9 cellular contexts compared by ENCODE assay signal in the genomic region with DNA sequence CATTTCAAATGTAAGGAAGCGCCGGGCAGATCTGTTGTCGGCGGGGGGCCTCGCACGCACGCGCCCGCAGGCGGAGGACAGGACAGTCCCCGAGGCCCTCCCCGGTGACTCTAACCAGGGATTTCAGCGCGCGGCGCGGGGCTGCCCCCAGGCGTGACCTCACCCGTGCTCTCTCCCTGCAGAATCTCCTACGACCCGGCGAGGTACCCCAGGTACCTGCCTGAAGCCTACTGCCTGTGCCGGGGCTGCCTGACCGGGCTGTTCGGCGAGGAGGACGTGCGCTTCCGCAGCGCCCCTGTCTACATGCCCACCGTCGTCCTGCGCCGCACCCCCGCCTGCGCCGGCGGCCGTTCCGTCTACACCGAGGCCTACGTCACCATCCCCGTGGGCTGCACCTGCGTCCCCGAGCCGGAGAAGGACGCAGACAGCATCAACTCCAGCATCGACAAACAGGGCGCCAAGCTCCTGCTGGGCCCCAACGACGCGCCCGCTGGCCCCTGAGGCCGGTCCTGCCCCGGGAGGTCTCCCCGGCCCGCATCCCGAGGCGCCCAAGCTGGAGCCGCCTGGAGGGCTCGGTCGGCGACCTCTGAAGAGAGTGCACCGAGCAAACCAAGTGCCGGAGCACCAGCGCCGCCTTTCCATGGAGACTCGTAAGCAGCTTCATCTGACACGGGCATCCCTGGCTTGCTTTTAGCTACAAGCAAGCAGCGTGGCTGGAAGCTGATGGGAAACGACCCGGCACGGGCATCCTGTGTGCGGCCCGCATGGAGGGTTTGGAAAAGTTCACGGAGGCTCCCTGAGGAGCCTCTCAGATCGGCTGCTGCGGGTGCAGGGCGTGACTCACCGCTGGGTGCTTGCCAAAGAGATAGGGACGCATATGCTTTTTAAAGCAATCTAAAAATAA. TPM values are rescaled to one million over a fixed set of nuclear protein-coding genes. Genes with fewer than 3 reads are reported as not detected.
DNase-seq lines count a peak whose midpoint lies in the region; ATAC-seq and TF ChIP-seq lines count a peak whose summit lies in the region.
"Had no signal": no experiment of that assay in that cellular context is flagged by ENCODE, and none has a peak within 500 bp of the region (broad histone marks: within the 10 kb centered on the region; RNA-seq: fewer than 3 reads in every experiment).

No MANE protein-coding gene starts in this region.

- no peaks in the 10 kb centered on the region for H3K79me2 ChIP-seq in GM23248 (ENCODE audit: insufficient read depth)

- no peaks in the 10 kb centered on the region for H3K27me3 Mint-ChIP-seq in Caco-2 (ENCODE audit: insufficient read depth, unreplicated experiment)

- H3K4me3 ChIP-seq in GM23248 (peak overlapping the region; percentile 50), Peyer's patch (peak overlapping the region in 3 of 4 donors; percentile 6 to 44 (median 38)), muscle layer of colon (ENCODE audit: low read depth in 1 of 2, low read length in 2 of 2) (peak overlapping the region; percentile 36 to 38), Caco-2 (ENCODE audit: low read depth, low read length) (no peak overlapping the region)

- H3K9me3 ChIP-seq in GM23248 (ENCODE audit: low read depth), result no peaks in the 10 kb centered on the region
- H3K9me3 ChIP-seq in Peyer's patch, result no peaks in the 10 kb centered on the region
- no peaks in the 10 kb centered on the region for H3K9me3 ChIP-seq in muscle layer of colon (ENCODE audit: low read length)
- H3K9me3 ChIP-seq in Caco-2, result no peaks in the 10 kb centered on the region

- H3K36me3 ChIP-seq in GM23248 (ENCODE audit: low read depth) (no peaks in the 10 kb centered on the region), Peyer's patch (no peaks in the 10 kb centered on the region), muscle layer of colon (ENCODE audit: insufficient read depth, low read length) (no peaks in the 10 kb centered on the region), Caco-2 (ENCODE audit: control insufficient read depth, insufficient read depth, low read length) (no peaks in the 10 kb centered on the region)

- TF ChIP-seq POLR2A in Peyer's patch (IDR thresholded peaks at IDR 0.05), result no peak

- in situ Hi-C loops in GM23248 (cut with MboI), result no loop called here

- peak overlapping the region; percentile 15; the same call in 1 of the 2 replicates for H3K9ac ChIP-seq in GM23248
- H3K9ac ChIP-seq in muscle layer of colon (ENCODE audit: low read length), result no peak overlapping the region

- no peak for ATAC-seq in GM19324 (IDR thresholded peaks at IDR 0.05; ENCODE audit: low FRiP score, unreplicated experiment)
- ATAC-seq in HG02588 (IDR thresholded peaks at IDR 0.05; ENCODE audit: unreplicated experiment), result no peak

- peaks cover 6% of the 10 kb centered on the region; the same call in 1 of the 2 replicates for H3F3A ChIP-seq in GM23248 (ENCODE audit: insufficient read depth)

- no peak overlapping the region for H3K4me3 Mint-ChIP-seq in Caco-2 (ENCODE audit: unreplicated experiment)
- H3K4me3 Mint-ChIP-seq: neural crest cell had no signal

- peak overlapping the region; percentile 51 for H2AFZ ChIP-seq in GM23248

- no peak overlapping the region for H3K27ac Mint-ChIP-seq in Caco-2 (ENCODE audit: unreplicated experiment)

- H3K4me1 Mint-ChIP-seq in Caco-2 (ENCODE audit: low read depth, unreplicated experiment), result no peaks in the 10 kb centered on the region

- CTCF ChIA-PET in Caco-2 (lab: Charles Lee), result no interaction called here

- peaks cover 6% of the 10 kb centered on the region; the same call in 1 of the 2 replicates for H3K27me3 ChIP-seq in GM23248 (replicated peaks; ENCODE audit: insufficient read depth)
- H3K27me3 ChIP-seq in Peyer's patch, result no peaks in the 10 kb centered on the region
- H3K27me3 ChIP-seq in muscle layer of colon (ENCODE audit: control insufficient read depth in 1 of 2, insufficient read depth in 2 of 2, low read length in 2 of 2), result peaks cover 0 to 30% of the 10 kb centered on the region in 2 donors
- no peaks in the 10 kb centered on the region for H3K27me3 ChIP-seq in Caco-2 (replicated peaks; ENCODE audit: control insufficient read depth, insufficient read depth, low read length)

- peak overlapping the region; percentile 67 for H3K4me2 ChIP-seq in GM23248 (ENCODE audit: unreplicated experiment)

- no peak for TF ChIP-seq CTCF in Peyer's patch (IDR thresholded peaks at IDR 0.05)
- TF ChIP-seq CTCF in Caco-2 (IDR thresholded peaks at IDR 0.05; ENCODE audit: insufficient read depth in 1 of 2, low read depth in 1 of 2, low read length in 1 of 2, severe bottlenecking in 1 of 2, unreplicated experiment in 1 of 2), result no peak

- POLR2A ChIA-PET in Caco-2 (lab: Charles Lee), result no interaction called here

- H3K27ac ChIP-seq in GM23248 (no peak overlapping the region), Peyer's patch (no peak overlapping the region), muscle layer of colon (ENCODE audit: low read depth, low read length) (no peak overlapping the region)

- H4K20me1 ChIP-seq in GM23248 (ENCODE audit: insufficient read depth), result no peaks in the 10 kb centered on the region

- H3K4me1 ChIP-seq in GM23248 (ENCODE audit: insufficient read depth), result no peaks in the 10 kb centered on the region
- H3K4me1 ChIP-seq in Peyer's patch, result peaks cover 0 to 10% (median 7%) of the 10 kb centered on the region in 4 donors
- peaks cover 5% of the 10 kb centered on the region for H3K4me1 ChIP-seq in muscle layer of colon (ENCODE audit: insufficient read depth, low read length)
- H3K4me1 ChIP-seq in Caco-2, result peaks cover 8% of the 10 kb centered on the region; the same call in 1 of the 2 replicates

- 28 to 30% methylated on average over 79 to 81 of the region's 81 CpGs for WGBS in GM23248 (ENCODE audit: low coverage in 1 of 2, low lambda C conversion rate in 2 of 2, missing lambda C conversion rate in 2 of 2), 2 experiments

- peak; percentile 68 for DNase-seq in GM23248
- no peak for DNase-seq in Peyer's patch
- peak; percentile 19 for DNase-seq in epidermal melanocyte (ENCODE audit: insufficient read length, low spot score)
- no peak for DNase-seq in middle frontal gyrus (ENCODE audit: extremely low spot score, low spot score)
- no peak for DNase-seq in Caco-2

- no peaks in the 10 kb centered on the region for H3K9me2 ChIP-seq in GM23248 (ENCODE audit: insufficient read depth)

- H3K36me3 Mint-ChIP-seq in Caco-2 (ENCODE audit: insufficient read depth, unreplicated experiment), result no peaks in the 10 kb centered on the region

- intact Hi-C loops in Caco-2 (cut with micrococcal nuclease; ENCODE audit: unreplicated experiment), result no loop called here

- BruUV-seq in Caco-2 (replicated peaks; lab: Mats Ljungman, UMichigan), result no TSS peak

- H3K9me3 Mint-ChIP-seq in Caco-2 (ENCODE audit: unreplicated experiment), result no peaks in the 10 kb centered on the region
- H3K9me3 Mint-ChIP-seq: neural crest cell had no signal

RNA-seq across cellular contexts. Expression of a gene that starts 18.2 kb away (rescaled TPM):
- total RNA-seq in GM23248 (2014; rRNA removed; shearing (Covaris generic)), result 0.54 TPM in 1 of 2 replicates, not detected in the other
- polyA plus RNA-seq in GM23248 (2016; fragmentation: Nextera tagmentation; extraction: Ambion mirVana), result 0.28 and 0.51 TPM in 2 replicates
- total RNA-seq in Peyer's patch (1 to 10 TPM in 2 of 4 donors, not detected in 2; 2.4 to 3.9 TPM), Caco-2 (2022) (1.7 and 2.2 TPM in 2 replicates)

RNA-seq across cellular contexts. Expression of a gene that starts 52.1 kb away (rescaled TPM):
- total RNA-seq in GM23248 (2014; rRNA removed; shearing (Covaris generic)), result 9.1 and 13.7 TPM in 2 replicates
- 23.0 and 23.1 TPM in 2 replicates for polyA plus RNA-seq in GM23248 (2016; fragmentation: Nextera tagmentation; extraction: Ambion mirVana)
- total RNA-seq in Peyer's patch, result 1 to 10 TPM in 3 of 4 donors, not detected in 1; 1.4 to 3.6 (median 2.2) TPM
- 8.6 and 9.6 TPM in 2 replicates for total RNA-seq in Caco-2 (2022)

Comparison
In these comparisons a context has a peak if more than half of its experiments do, and no peak if none do; other contexts are left out.
1. DNase-seq: peak in GM23248 (single experiment) and epidermal melanocyte (single experiment); none in Peyer's patch (0 of 3), middle frontal gyrus (single experiment) and Caco-2 (0 of 2).